In the genomic region with DNA sequence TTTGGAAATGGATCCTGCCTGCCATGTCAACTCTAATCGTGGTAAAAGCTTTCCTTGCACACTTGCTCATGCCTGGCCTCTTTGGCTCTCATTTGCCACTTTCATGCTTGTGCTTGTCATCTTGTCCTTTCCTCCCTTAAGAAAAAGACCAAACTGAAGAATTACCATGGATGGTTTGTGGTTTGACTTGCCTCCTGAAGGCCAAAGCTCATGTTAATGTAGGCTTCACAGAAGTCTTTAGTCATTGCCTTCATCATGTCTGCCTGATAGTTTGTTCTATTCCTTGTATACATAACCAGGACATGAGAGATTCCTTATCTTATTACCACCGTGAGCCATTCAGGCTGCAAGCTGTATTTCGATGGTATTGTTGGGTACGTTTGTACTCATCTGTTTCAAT, we compare ENCODE assay signal across 3 cellular contexts.
TF ChIP-seq lines count a peak whose summit lies in the region.

No MANE protein-coding gene starts in this region.

TF ChIP-seq in HCT116, 20 proteins besides CTCF, POLR2A, EP300 and RAD21:
- TF ChIP-seq, protein P1, sequence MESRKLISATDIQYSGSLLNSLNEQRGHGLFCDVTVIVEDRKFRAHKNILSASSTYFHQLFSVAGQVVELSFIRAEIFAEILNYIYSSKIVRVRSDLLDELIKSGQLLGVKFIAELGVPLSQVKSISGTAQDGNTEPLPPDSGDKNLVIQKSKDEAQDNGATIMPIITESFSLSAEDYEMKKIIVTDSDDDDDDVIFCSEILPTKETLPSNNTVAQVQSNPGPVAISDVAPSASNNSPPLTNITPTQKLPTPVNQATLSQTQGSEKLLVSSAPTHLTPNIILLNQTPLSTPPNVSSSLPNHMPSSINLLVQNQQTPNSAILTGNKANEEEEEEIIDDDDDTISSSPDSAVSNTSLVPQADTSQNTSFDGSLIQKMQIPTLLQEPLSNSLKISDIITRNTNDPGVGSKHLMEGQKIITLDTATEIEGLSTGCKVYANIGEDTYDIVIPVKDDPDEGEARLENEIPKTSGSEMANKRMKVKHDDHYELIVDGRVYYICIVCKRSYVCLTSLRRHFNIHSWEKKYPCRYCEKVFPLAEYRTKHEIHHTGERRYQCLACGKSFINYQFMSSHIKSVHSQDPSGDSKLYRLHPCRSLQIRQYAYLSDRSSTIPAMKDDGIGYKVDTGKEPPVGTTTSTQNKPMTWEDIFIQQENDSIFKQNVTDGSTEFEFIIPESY (IDR thresholded peaks at IDR 0.05; ENCODE audit: extremely low read depth, insufficient replicate concordance, low read length): no peak
- no peak for TF ChIP-seq EGR1 (IDR thresholded peaks at IDR 0.05; ENCODE audit: low read depth)
- TF ChIP-seq POLR2AphosphoS5 (IDR thresholded peaks at IDR 0.05; ENCODE audit: low read depth, low read length): no peak
- TF ChIP-seq CBX3 (IDR thresholded peaks at IDR 0.05; ENCODE audit: low read depth): no peak
- TF ChIP-seq, protein P2, sequence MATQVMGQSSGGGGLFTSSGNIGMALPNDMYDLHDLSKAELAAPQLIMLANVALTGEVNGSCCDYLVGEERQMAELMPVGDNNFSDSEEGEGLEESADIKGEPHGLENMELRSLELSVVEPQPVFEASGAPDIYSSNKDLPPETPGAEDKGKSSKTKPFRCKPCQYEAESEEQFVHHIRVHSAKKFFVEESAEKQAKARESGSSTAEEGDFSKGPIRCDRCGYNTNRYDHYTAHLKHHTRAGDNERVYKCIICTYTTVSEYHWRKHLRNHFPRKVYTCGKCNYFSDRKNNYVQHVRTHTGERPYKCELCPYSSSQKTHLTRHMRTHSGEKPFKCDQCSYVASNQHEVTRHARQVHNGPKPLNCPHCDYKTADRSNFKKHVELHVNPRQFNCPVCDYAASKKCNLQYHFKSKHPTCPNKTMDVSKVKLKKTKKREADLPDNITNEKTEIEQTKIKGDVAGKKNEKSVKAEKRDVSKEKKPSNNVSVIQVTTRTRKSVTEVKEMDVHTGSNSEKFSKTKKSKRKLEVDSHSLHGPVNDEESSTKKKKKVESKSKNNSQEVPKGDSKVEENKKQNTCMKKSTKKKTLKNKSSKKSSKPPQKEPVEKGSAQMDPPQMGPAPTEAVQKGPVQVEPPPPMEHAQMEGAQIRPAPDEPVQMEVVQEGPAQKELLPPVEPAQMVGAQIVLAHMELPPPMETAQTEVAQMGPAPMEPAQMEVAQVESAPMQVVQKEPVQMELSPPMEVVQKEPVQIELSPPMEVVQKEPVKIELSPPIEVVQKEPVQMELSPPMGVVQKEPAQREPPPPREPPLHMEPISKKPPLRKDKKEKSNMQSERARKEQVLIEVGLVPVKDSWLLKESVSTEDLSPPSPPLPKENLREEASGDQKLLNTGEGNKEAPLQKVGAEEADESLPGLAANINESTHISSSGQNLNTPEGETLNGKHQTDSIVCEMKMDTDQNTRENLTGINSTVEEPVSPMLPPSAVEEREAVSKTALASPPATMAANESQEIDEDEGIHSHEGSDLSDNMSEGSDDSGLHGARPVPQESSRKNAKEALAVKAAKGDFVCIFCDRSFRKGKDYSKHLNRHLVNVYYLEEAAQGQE (IDR thresholded peaks at IDR 0.05; ENCODE audit: low read depth): no peak
- no peak for TF ChIP-seq CEBPB (IDR thresholded peaks at IDR 0.05; ENCODE audit: low read depth)
- TF ChIP-seq ZFX (IDR thresholded peaks at IDR 0.05): no peak
- no peak for TF ChIP-seq FOSL1 (IDR thresholded peaks at IDR 0.05; ENCODE audit: low read depth)
- TF ChIP-seq SIN3A (IDR thresholded peaks at IDR 0.05; ENCODE audit: low read depth): no peak
- no peak for TF ChIP-seq ZNF274 (IDR thresholded peaks at IDR 0.05; ENCODE audit: low read depth, low read length)
- TF ChIP-seq, protein P3, sequence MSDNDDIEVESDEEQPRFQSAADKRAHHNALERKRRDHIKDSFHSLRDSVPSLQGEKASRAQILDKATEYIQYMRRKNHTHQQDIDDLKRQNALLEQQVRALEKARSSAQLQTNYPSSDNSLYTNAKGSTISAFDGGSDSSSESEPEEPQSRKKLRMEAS (IDR thresholded peaks at IDR 0.05): no peak
- TF ChIP-seq ELF1 (IDR thresholded peaks at IDR 0.05; ENCODE audit: borderline replicate concordance, low read depth): no peak
- no peak for TF ChIP-seq SRF (IDR thresholded peaks at IDR 0.05; ENCODE audit: low read depth)
- TF ChIP-seq JUND (IDR thresholded peaks at IDR 0.05): no peak
- TF ChIP-seq, protein P4, sequence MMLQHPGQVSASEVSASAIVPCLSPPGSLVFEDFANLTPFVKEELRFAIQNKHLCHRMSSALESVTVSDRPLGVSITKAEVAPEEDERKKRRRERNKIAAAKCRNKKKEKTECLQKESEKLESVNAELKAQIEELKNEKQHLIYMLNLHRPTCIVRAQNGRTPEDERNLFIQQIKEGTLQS (IDR thresholded peaks at IDR 0.05): no peak

TF ChIP-seq in HepG2, 621 proteins besides CTCF, POLR2A, EP300 and RAD21 (continues in another document):
- TF ChIP-seq, protein P5, sequence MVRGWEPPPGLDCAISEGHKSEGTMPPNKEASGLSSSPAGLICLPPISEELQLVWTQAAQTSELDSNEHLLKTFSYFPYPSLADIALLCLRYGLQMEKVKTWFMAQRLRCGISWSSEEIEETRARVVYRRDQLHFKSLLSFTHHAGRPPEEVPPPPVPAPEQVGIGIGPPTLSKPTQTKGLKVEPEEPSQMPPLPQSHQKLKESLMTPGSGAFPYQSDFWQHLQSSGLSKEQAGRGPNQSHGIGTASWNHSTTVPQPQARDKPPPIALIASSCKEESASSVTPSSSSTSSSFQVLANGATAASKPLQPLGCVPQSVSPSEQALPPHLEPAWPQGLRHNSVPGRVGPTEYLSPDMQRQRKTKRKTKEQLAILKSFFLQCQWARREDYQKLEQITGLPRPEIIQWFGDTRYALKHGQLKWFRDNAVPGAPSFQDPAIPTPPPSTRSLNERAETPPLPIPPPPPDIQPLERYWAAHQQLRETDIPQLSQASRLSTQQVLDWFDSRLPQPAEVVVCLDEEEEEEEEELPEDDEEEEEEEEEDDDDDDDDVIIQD (CRISPR knock-in tag; IDR thresholded peaks at IDR 0.05; ENCODE audit: low read depth): no peak
- peak; percentile 15; the same call in 1 of the 2 replicates for TF ChIP-seq JUND (CRISPR knock-in tag; IDR thresholded peaks at IDR 0.05)
- TF ChIP-seq EHMT2 (IDR thresholded peaks at IDR 0.05; ENCODE audit: borderline replicate concordance, low read depth, low read length): peak; percentile 25; the same call in 1 of the 2 replicates
- peak; percentile 47; the same call in 1 of the 2 replicates for TF ChIP-seq ZNF614 (CRISPR knock-in tag; IDR thresholded peaks at IDR 0.05; ENCODE audit: borderline replicate concordance)
- TF ChIP-seq KMT2B (CRISPR knock-in tag; IDR thresholded peaks at IDR 0.05): 0 out of 2 replicates have a peak, but pooled peaks have one; percentile 24
- TF ChIP-seq FOXA3 (CRISPR knock-in tag; IDR thresholded peaks at IDR 0.05): peak; percentile 50
- no peak for TF ChIP-seq ZBTB20 (CRISPR knock-in tag; IDR thresholded peaks at IDR 0.05; ENCODE audit: borderline replicate concordance, low read depth)
- TF ChIP-seq GABPB1 (CRISPR knock-in tag; IDR thresholded peaks at IDR 0.05): no peak
- TF ChIP-seq, protein P6, sequence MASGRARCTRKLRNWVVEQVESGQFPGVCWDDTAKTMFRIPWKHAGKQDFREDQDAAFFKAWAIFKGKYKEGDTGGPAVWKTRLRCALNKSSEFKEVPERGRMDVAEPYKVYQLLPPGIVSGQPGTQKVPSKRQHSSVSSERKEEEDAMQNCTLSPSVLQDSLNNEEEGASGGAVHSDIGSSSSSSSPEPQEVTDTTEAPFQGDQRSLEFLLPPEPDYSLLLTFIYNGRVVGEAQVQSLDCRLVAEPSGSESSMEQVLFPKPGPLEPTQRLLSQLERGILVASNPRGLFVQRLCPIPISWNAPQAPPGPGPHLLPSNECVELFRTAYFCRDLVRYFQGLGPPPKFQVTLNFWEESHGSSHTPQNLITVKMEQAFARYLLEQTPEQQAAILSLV (CRISPR knock-in tag; IDR thresholded peaks at IDR 0.05; ENCODE audit: borderline replicate concordance): no peak
- TF ChIP-seq, protein P7, sequence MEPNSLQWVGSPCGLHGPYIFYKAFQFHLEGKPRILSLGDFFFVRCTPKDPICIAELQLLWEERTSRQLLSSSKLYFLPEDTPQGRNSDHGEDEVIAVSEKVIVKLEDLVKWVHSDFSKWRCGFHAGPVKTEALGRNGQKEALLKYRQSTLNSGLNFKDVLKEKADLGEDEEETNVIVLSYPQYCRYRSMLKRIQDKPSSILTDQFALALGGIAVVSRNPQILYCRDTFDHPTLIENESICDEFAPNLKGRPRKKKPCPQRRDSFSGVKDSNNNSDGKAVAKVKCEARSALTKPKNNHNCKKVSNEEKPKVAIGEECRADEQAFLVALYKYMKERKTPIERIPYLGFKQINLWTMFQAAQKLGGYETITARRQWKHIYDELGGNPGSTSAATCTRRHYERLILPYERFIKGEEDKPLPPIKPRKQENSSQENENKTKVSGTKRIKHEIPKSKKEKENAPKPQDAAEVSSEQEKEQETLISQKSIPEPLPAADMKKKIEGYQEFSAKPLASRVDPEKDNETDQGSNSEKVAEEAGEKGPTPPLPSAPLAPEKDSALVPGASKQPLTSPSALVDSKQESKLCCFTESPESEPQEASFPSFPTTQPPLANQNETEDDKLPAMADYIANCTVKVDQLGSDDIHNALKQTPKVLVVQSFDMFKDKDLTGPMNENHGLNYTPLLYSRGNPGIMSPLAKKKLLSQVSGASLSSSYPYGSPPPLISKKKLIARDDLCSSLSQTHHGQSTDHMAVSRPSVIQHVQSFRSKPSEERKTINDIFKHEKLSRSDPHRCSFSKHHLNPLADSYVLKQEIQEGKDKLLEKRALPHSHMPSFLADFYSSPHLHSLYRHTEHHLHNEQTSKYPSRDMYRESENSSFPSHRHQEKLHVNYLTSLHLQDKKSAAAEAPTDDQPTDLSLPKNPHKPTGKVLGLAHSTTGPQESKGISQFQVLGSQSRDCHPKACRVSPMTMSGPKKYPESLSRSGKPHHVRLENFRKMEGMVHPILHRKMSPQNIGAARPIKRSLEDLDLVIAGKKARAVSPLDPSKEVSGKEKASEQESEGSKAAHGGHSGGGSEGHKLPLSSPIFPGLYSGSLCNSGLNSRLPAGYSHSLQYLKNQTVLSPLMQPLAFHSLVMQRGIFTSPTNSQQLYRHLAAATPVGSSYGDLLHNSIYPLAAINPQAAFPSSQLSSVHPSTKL (CRISPR knock-in tag; IDR thresholded peaks at IDR 0.05): 0 out of 2 replicates have a peak, but pooled peaks have one; percentile 8

TF ChIP-seq in WTC11, 78 proteins besides CTCF, POLR2A, EP300 and RAD21 (continues in another document):
- TF ChIP-seq KAT7 (CRISPR knock-in tag; IDR thresholded peaks at IDR 0.05; ENCODE audit: borderline replicate concordance): no peak
- TF ChIP-seq, protein P8, sequence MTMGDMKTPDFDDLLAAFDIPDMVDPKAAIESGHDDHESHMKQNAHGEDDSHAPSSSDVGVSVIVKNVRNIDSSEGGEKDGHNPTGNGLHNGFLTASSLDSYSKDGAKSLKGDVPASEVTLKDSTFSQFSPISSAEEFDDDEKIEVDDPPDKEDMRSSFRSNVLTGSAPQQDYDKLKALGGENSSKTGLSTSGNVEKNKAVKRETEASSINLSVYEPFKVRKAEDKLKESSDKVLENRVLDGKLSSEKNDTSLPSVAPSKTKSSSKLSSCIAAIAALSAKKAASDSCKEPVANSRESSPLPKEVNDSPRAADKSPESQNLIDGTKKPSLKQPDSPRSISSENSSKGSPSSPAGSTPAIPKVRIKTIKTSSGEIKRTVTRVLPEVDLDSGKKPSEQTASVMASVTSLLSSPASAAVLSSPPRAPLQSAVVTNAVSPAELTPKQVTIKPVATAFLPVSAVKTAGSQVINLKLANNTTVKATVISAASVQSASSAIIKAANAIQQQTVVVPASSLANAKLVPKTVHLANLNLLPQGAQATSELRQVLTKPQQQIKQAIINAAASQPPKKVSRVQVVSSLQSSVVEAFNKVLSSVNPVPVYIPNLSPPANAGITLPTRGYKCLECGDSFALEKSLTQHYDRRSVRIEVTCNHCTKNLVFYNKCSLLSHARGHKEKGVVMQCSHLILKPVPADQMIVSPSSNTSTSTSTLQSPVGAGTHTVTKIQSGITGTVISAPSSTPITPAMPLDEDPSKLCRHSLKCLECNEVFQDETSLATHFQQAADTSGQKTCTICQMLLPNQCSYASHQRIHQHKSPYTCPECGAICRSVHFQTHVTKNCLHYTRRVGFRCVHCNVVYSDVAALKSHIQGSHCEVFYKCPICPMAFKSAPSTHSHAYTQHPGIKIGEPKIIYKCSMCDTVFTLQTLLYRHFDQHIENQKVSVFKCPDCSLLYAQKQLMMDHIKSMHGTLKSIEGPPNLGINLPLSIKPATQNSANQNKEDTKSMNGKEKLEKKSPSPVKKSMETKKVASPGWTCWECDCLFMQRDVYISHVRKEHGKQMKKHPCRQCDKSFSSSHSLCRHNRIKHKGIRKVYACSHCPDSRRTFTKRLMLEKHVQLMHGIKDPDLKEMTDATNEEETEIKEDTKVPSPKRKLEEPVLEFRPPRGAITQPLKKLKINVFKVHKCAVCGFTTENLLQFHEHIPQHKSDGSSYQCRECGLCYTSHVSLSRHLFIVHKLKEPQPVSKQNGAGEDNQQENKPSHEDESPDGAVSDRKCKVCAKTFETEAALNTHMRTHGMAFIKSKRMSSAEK (CRISPR knock-in tag; IDR thresholded peaks at IDR 0.05; ENCODE audit: borderline replicate concordance): no peak
- TF ChIP-seq, protein P9, sequence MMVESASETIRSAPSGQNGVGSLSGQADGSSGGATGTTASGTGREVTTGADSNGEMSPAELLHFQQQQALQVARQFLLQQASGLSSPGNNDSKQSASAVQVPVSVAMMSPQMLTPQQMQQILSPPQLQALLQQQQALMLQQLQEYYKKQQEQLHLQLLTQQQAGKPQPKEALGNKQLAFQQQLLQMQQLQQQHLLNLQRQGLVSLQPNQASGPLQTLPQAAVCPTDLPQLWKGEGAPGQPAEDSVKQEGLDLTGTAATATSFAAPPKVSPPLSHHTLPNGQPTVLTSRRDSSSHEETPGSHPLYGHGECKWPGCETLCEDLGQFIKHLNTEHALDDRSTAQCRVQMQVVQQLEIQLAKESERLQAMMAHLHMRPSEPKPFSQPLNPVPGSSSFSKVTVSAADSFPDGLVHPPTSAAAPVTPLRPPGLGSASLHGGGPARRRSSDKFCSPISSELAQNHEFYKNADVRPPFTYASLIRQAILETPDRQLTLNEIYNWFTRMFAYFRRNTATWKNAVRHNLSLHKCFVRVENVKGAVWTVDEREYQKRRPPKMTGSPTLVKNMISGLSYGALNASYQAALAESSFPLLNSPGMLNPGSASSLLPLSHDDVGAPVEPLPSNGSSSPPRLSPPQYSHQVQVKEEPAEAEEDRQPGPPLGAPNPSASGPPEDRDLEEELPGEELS (CRISPR knock-in tag; IDR thresholded peaks at IDR 0.05): no peak
- no peak for TF ChIP-seq ZNF423 (CRISPR knock-in tag; IDR thresholded peaks at IDR 0.05)
- no peak for TF ChIP-seq GRHL2 (CRISPR knock-in tag; IDR thresholded peaks at IDR 0.05; ENCODE audit: insufficient replicate concordance, severe bottlenecking)
- TF ChIP-seq, protein P10, sequence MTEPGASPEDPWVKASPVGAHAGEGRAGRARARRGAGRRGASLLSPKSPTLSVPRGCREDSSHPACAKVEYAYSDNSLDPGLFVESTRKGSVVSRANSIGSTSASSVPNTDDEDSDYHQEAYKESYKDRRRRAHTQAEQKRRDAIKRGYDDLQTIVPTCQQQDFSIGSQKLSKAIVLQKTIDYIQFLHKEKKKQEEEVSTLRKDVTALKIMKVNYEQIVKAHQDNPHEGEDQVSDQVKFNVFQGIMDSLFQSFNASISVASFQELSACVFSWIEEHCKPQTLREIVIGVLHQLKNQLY (CRISPR knock-in tag; IDR thresholded peaks at IDR 0.05): no peak
- TF ChIP-seq, protein P11, sequence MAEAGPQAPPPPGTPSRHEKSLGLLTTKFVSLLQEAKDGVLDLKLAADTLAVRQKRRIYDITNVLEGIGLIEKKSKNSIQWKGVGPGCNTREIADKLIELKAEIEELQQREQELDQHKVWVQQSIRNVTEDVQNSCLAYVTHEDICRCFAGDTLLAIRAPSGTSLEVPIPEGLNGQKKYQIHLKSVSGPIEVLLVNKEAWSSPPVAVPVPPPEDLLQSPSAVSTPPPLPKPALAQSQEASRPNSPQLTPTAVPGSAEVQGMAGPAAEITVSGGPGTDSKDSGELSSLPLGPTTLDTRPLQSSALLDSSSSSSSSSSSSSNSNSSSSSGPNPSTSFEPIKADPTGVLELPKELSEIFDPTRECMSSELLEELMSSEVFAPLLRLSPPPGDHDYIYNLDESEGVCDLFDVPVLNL (CRISPR knock-in tag; IDR thresholded peaks at IDR 0.05; ENCODE audit: borderline replicate concordance, low read depth): no peak
